3 cellular contexts compared by ENCODE assay signal in genomic region chr10:23024002-23024401, GRCh38.
"Had no signal": no experiment of that assay in that cellular context is flagged by ENCODE, and none has a peak within 500 bp of the region (broad histone marks: within the 10 kb centered on the region; RNA-seq: fewer than 3 reads in every experiment).

No MANE protein-coding gene starts in this region.

- H3K4me3 ChIP-seq: GM12878 had no signal

- DNase-seq: GDM1, GF-D8 had no signal

- ATAC-seq: GM12878 had no signal
